ENCODE assay signal across 8 cellular contexts in the genomic region with DNA sequence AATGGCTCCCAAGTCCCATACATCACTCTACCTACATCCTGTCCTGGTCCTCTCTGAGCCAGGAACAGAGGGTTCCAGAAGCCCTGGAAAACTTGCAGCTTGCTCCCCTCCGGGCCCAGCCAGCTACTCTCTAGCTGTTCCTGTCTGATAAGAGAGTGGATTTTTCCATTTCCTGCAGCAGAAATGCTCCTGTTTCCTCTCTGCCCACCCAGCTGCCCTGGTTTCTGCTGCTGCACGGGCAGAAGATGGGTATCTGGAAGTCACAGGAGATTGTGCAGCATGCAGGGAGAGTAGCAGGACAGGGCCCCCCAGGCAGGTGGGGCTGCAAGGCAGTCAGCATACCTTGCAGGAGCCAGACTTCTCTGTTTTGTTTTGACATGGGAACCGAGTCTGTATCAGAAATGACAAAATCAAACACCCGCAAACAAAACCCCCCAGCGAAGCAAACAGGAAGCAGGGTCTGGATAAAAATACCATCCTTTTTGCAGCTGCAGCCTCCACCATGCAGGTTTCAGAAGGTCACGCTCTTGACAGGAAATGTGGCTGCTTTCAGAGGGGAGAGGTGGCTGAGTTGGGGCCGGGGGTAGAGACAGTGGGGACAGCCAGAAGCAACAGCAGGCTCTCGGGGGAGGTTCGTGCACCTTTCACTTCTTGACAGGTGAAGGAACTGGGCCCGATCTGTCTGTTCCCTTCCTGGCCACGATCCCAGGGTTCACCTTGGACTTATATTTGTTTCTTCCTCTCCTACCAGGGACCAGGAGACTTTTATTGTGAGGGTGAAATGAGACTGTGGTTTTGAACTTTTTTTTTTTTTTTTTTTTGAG. TPM values are rescaled to one million over a fixed set of nuclear protein-coding genes. Genes with fewer than 3 reads are reported as not detected.
DNase-seq lines count a peak whose midpoint lies in the region; ATAC-seq lines count a peak whose summit lies in the region.

No MANE protein-coding gene starts in this region.

- in situ Hi-C loops in GM23248 (cut with MboI) = no loop called here

- no peaks in the 10 kb centered on the region for H4K20me1 ChIP-seq in GM23248 (ENCODE audit: insufficient read depth)

- peak overlapping the region; percentile 63 for H3K4me3 Mint-ChIP-seq in activated CD4-positive, alpha-beta T cell treated with anti-CD3 and anti-CD28 coated beads for 36 hours

- 21 to 22% methylated on average over 11 of the region's 11 CpGs for WGBS in GM23248 (ENCODE audit: low coverage in 1 of 2, low lambda C conversion rate in 2 of 2, missing lambda C conversion rate in 2 of 2), 2 experiments

- H3K79me2 ChIP-seq in GM23248 (ENCODE audit: insufficient read depth) = no peaks in the 10 kb centered on the region

- no peaks in the 10 kb centered on the region for H3F3A ChIP-seq in GM23248 (ENCODE audit: insufficient read depth)

- peak; percentile 18 for DNase-seq in CD1c-positive myeloid dendritic cell (ENCODE audit: extremely low spot score)
- peak; percentile 65 for DNase-seq in activated CD4-positive, alpha-beta T cell treated with anti-CD3 and anti-CD28 coated beads for 36 hours
- peak; percentile 57 for DNase-seq in glomerular endothelial cell (ENCODE audit: extremely low read depth, low read depth, low spot score)
- peak; percentile 70 for DNase-seq in stimulated activated naive CD8-positive, alpha-beta T cell treated with anti-CD3 and anti-CD28 coated beads, Interleukin-15, Interleukin-2, amounts not matched to agents 100 U/mL and 50 U/mL, for 24 hours
- DNase-seq in GM23248 = no peak
- DNase-seq in NCI-H1417 (lab: John Stamatoyannopoulos, UW) = no peak

- peak; percentile 57 for ATAC-seq in GM19351 (IDR thresholded peaks at IDR 0.05; ENCODE audit: unreplicated experiment)
- ATAC-seq in HG03378 (IDR thresholded peaks at IDR 0.05; ENCODE audit: unreplicated experiment) = peak; percentile 52
- peak; percentile 17 for ATAC-seq in activated CD4-positive, alpha-beta T cell treated with anti-CD3 and anti-CD28 coated beads for 36 hours
- ATAC-seq in stimulated activated naive CD8-positive, alpha-beta T cell treated with anti-CD3 and anti-CD28 coated beads, Interleukin-15, Interleukin-2, amounts not matched to agents 100 U/mL and 50 U/mL, for 24 hours = peak; percentile 24

- no peaks in the 10 kb centered on the region for H3K9me2 ChIP-seq in GM23248 (ENCODE audit: insufficient read depth)

- no peak overlapping the region for H3K4me2 ChIP-seq in GM23248 (ENCODE audit: unreplicated experiment)

- peaks cover 21% of the 10 kb centered on the region for H3K27me3 ChIP-seq in GM23248 (replicated peaks; ENCODE audit: insufficient read depth)

- H3K27ac Mint-ChIP-seq in activated CD4-positive, alpha-beta T cell treated with anti-CD3 and anti-CD28 coated beads for 36 hours = peak overlapping the region; percentile 96

- no peak overlapping the region for H3K4me3 ChIP-seq in GM23248

- no peaks in the 10 kb centered on the region for H3K27me3 Mint-ChIP-seq in activated CD4-positive, alpha-beta T cell treated with anti-CD3 and anti-CD28 coated beads for 36 hours

- peaks cover 89% of the 10 kb centered on the region for H3K4me1 Mint-ChIP-seq in activated CD4-positive, alpha-beta T cell treated with anti-CD3 and anti-CD28 coated beads for 36 hours

- CTCF ChIA-PET in activated CD4-positive, alpha-beta T cell treated with anti-CD3 and anti-CD28 coated beads for 36 hours (lab: Charles Lee) = interaction anchor here (0.6 to 4.3 kb wide), 14 partner anchors 8 to 1570 kb away, joined by 3 to 26 read pairs (median 4); a partner anchor contains a TSS

- no peak overlapping the region for H2AFZ ChIP-seq in GM23248

- no peaks in the 10 kb centered on the region for H3K9me3 Mint-ChIP-seq in activated CD4-positive, alpha-beta T cell treated with anti-CD3 and anti-CD28 coated beads for 36 hours (ENCODE audit: low read depth)

- no peaks in the 10 kb centered on the region for H3K4me1 ChIP-seq in GM23248 (ENCODE audit: insufficient read depth)

- H3K36me3 Mint-ChIP-seq in activated CD4-positive, alpha-beta T cell treated with anti-CD3 and anti-CD28 coated beads for 36 hours (ENCODE audit: low read depth) = peaks cover 10% of the 10 kb centered on the region

- H3K36me3 ChIP-seq in GM23248 (ENCODE audit: low read depth) = no peaks in the 10 kb centered on the region

- no peaks in the 10 kb centered on the region for H3K9me3 ChIP-seq in GM23248 (ENCODE audit: low read depth)

- intact Hi-C loops in activated CD4-positive, alpha-beta T cell treated with anti-CD3 and anti-CD28 coated beads for 36 hours (cut with DNase I, micrococcal nuclease) = loop anchor here in 1 of 2 experiments (1.0 kb wide), 1 partner anchor 18 kb away; no protein-coding TSS in a partner anchor

- H3K27ac ChIP-seq in GM23248 = no peak overlapping the region

- POLR2A ChIA-PET in activated CD4-positive, alpha-beta T cell treated with anti-CD3 and anti-CD28 coated beads for 36 hours (lab: Charles Lee) = interaction anchor here (0.7 to 1.6 kb wide), 3 partner anchors 13 to 70 kb away, joined by 3 to 4 read pairs (median 3); a partner anchor contains a TSS

- H3K9ac ChIP-seq in GM23248 = no peak overlapping the region

RNA-seq across cellular contexts. Expression of a gene that starts 50.8 kb away (rescaled TPM):
- total RNA-seq in activated CD4-positive, alpha-beta T cell treated with anti-CD3 and anti-CD28 coated beads for 36 hours = 10 to 100 TPM; 10.5 to 12.4 TPM
- total RNA-seq in glomerular endothelial cell = 11.7 and 13.5 TPM in 2 replicates
- total RNA-seq in GM23248 (2014; rRNA removed; shearing (Covaris generic)) = 18.2 and 19.0 TPM in 2 replicates
- polyA plus RNA-seq in GM23248 (2016; fragmentation: Nextera tagmentation; extraction: Ambion mirVana) = 11.4 and 13.1 TPM in 2 replicates

Comparison
In these comparisons a context has a peak if more than half of its experiments do, and no peak if none do; other contexts are left out.
1. DNase-seq: peak in CD1c-positive myeloid dendritic cell (single experiment), activated CD4-positive, alpha-beta T cell treated with anti-CD3 and anti-CD28 coated beads for 36 hours (single experiment), glomerular endothelial cell (single experiment) and stimulated activated naive CD8-positive, alpha-beta T cell treated with anti-CD3 and anti-CD28 coated beads, Interleukin-15, Interleukin-2, amounts not matched to agents 100 U/mL and 50 U/mL, for 24 hours (single experiment); none in GM23248 (single experiment) and NCI-H1417 (0 of 3).
2. Peak in every context shown above with its lines, with median percentiles within 50 percentile points of each other: ATAC-seq.